9 cellular contexts compared by ENCODE assay signal in genomic region chr6:149544646-149545257, GRCh38. TPM values are rescaled to one million over a fixed set of nuclear protein-coding genes. Genes with fewer than 3 reads are reported as not detected.
DNase-seq lines count a peak whose midpoint lies in the region; ATAC-seq and TF ChIP-seq lines count a peak whose summit lies in the region.
"Had no signal": no experiment of that assay in that cellular context is flagged by ENCODE, and none has a peak within 500 bp of the region (broad histone marks: within the 10 kb centered on the region; RNA-seq: fewer than 3 reads in every experiment).

No MANE protein-coding gene starts in this region.

- intact Hi-C loops in PC-3 (cut with micrococcal nuclease), result loop anchor here (5.0 to 10.0 kb wide), 2 partner anchors 103 to 380 kb away; partner anchors contain the start of genes KATNA1 and RAET1G
- intact Hi-C loops in esophagus muscularis mucosa (cut with DNase I), result loop anchor here (10.0 kb wide), 1 partner anchor 170 kb away; the partner anchor contains the start of gene LATS1

- no peak for TF ChIP-seq CTCF in GM06990 (IDR thresholded peaks at IDR 0.05; ENCODE audit: insufficient read depth, low read length, poor library complexity, severe bottlenecking)
- TF ChIP-seq CTCF in PC-3 (conservative IDR thresholded peaks at IDR 0.05; ENCODE audit: low read depth, low read length), result no peak
- no peak for TF ChIP-seq CTCF in esophagus muscularis mucosa (IDR thresholded peaks at IDR 0.05)

- no peak overlapping the region for H2BK120ac ChIP-seq in trophoblast cell (ENCODE audit: insufficient read depth, low read length, poor library complexity)

- H3K79me1 ChIP-seq in trophoblast cell (ENCODE audit: low read length), result peaks cover 12% of the 10 kb centered on the region

- H3K4me2 ChIP-seq in PC-3 (ENCODE audit: low read length) (peak overlapping the region; percentile 97), trophoblast cell (ENCODE audit: low read length) (peak overlapping the region; percentile 99)

- POLR2A ChIA-PET in PC-3 (lab: Charles Lee; ENCODE audit: unreplicated experiment), result interaction anchor here (0.7 kb wide), 1 partner anchor 17 kb away, joined by 3 read pairs; no protein-coding TSS in a partner anchor

- H3K27ac ChIP-seq in PC-3 (ENCODE audit: low read length) (no peak overlapping the region), esophagus muscularis mucosa (replicated peaks in 1 of 4) (peak overlapping the region; percentile 95 to 98 (median 97)), trophoblast cell (ENCODE audit: low read depth, low read length) (no peak overlapping the region)

- H3K4me1 ChIP-seq in PC-3 (ENCODE audit: insufficient read depth, low read length), result peaks cover 12% of the 10 kb centered on the region
- H3K4me1 ChIP-seq in esophagus muscularis mucosa, result peaks cover 32 to 38% (median 35%) of the 10 kb centered on the region in 4 donors
- peaks cover 2 to 4% of the 10 kb centered on the region in 2 experiments for H3K4me1 ChIP-seq in trophoblast cell (ENCODE audit: control insufficient read depth in 1 of 2, insufficient read depth in 2 of 2, low read length in 2 of 2)

- H4K8ac ChIP-seq in trophoblast cell (ENCODE audit: low read depth, low read length), result no peak overlapping the region

- H3K36me3 ChIP-seq in GM06990 (ENCODE audit: control insufficient read depth, insufficient read depth, low read length) (peaks cover 2% of the 10 kb centered on the region), PC-3 (ENCODE audit: low read depth, low read length) (peaks cover 2% of the 10 kb centered on the region; the same call in 1 of the 2 replicates), esophagus muscularis mucosa (peaks cover 9 to 12% (median 11%) of the 10 kb centered on the region in 4 donors), trophoblast cell (ENCODE audit: control insufficient read depth in 1 of 2, insufficient read depth in 2 of 2, low read length in 2 of 2) (peaks cover 5 to 6% of the 10 kb centered on the region in 2 experiments)

- no peak overlapping the region for H3K23ac ChIP-seq in trophoblast cell (ENCODE audit: low read length)

- no peak for TF ChIP-seq POLR2A in esophagus muscularis mucosa (IDR thresholded peaks at IDR 0.05; ENCODE audit: low read depth)

- H2BK5ac ChIP-seq in trophoblast cell (ENCODE audit: low read depth, low read length, poor library complexity), result no peak overlapping the region

- 25% methylated on average over 12 of the region's 12 CpGs for WGBS in esophagus muscularis mucosa
- WGBS in trophoblast cell (ENCODE audit: extremely low coverage, insufficient coverage, insufficient read length), result 100% methylated on average over 2 of the region's 12 CpGs

- ATAC-seq in PC-3 (peak; percentile 3; the same call in 1 of the 2 replicates), GM21576 (IDR thresholded peaks at IDR 0.05; ENCODE audit: unreplicated experiment) (no peak), GM19023 (IDR thresholded peaks at IDR 0.05; ENCODE audit: unreplicated experiment) (no peak)

- TF ChIP-seq EP300 in esophagus muscularis mucosa (IDR thresholded peaks at IDR 0.05), result no peak

- no peaks in the 10 kb centered on the region for H3F3A ChIP-seq in PC-3 (ENCODE audit: low read length, unreplicated experiment)

- no peak overlapping the region for H3K18ac ChIP-seq in trophoblast cell (ENCODE audit: low read length)

- no peaks in the 10 kb centered on the region for H4K20me1 ChIP-seq in PC-3 (ENCODE audit: low read length)

- no peaks in the 10 kb centered on the region for H3K27me3 ChIP-seq in GM06990 (replicated peaks; ENCODE audit: control insufficient read depth, insufficient read depth, low read length)
- H3K27me3 ChIP-seq in PC-3 (ENCODE audit: low read length), result no peaks in the 10 kb centered on the region
- H3K27me3 ChIP-seq in esophagus muscularis mucosa, result no peaks in the 10 kb centered on the region
- H3K27me3 ChIP-seq in trophoblast cell (ENCODE audit: insufficient read depth, low read length), result no peaks in the 10 kb centered on the region

- peak overlapping the region; percentile 98 for H3K4me3 ChIP-seq in GM06990 (replicated peaks; ENCODE audit: low read depth, low read length)
- peak overlapping the region; percentile 95 for H3K4me3 ChIP-seq in PC-3 (ENCODE audit: low read length)
- peak overlapping the region; percentile 91 to 99 (median 96) for H3K4me3 ChIP-seq in esophagus muscularis mucosa
- peak overlapping the region; percentile 54 for H3K4me3 ChIP-seq in trophoblast cell (ENCODE audit: low read depth, low read length)

- DNase-seq in GM06990 (ENCODE audit: extremely low read depth, insufficient read length) (no peak), PC-3 (no peak), esophagus muscularis mucosa (ENCODE audit: extremely low spot score) (no peak), trophoblast cell (peak; percentile 12 to 46), COR-L47 (lab: John Stamatoyannopoulos, UW) (no peak), SKM-1 (lab: John Stamatoyannopoulos, UW; ENCODE audit: unreplicated experiment) (no peak)

- peak overlapping the region; percentile 77 for H3K4ac ChIP-seq in trophoblast cell (ENCODE audit: low read depth, low read length)

- H3K9ac ChIP-seq in PC-3 (ENCODE audit: low read length), result peak overlapping the region; percentile 93
- no peak overlapping the region for H3K9ac ChIP-seq in trophoblast cell (ENCODE audit: low read length)

- H3K79me2 ChIP-seq in PC-3 (ENCODE audit: low read length) (peaks cover 46% of the 10 kb centered on the region), trophoblast cell (ENCODE audit: control insufficient read depth, insufficient read depth, low read length, poor library complexity) (peaks cover 8% of the 10 kb centered on the region)

- no peaks in the 10 kb centered on the region for H3K9me2 ChIP-seq in PC-3 (replicated peaks; ENCODE audit: low read length)

- no TSS peak for BruUV-seq in PC-3 (replicated peaks; lab: Mats Ljungman, UMichigan)

- H4K12ac ChIP-seq in trophoblast cell (ENCODE audit: low read depth, low read length), result no peak overlapping the region

- CTCF ChIA-PET in PC-3 (lab: Charles Lee), result no interaction called here

- H2AFZ ChIP-seq in PC-3 (ENCODE audit: low read length) (peak overlapping the region; percentile 92; the same call in 1 of the 2 replicates), trophoblast cell (ENCODE audit: insufficient read depth, low read length, poor library complexity) (no peak overlapping the region)

- H3K14ac ChIP-seq in trophoblast cell (ENCODE audit: low read length), result no peak overlapping the region

- H2BK12ac ChIP-seq in trophoblast cell (ENCODE audit: low read length), result no peak overlapping the region

- no peak overlapping the region for H4K91ac ChIP-seq in trophoblast cell (ENCODE audit: low read depth, low read length)

- no peaks in the 10 kb centered on the region for H3K9me3 ChIP-seq in PC-3 (ENCODE audit: low read length)
- no peaks in the 10 kb centered on the region for H3K9me3 ChIP-seq in esophagus muscularis mucosa
- no peaks in the 10 kb centered on the region for H3K9me3 ChIP-seq in trophoblast cell (ENCODE audit: insufficient read depth, low read depth, low read length)

- no peak overlapping the region for H2AK5ac ChIP-seq in trophoblast cell (ENCODE audit: low read length)

RNA-seq across cellular contexts. Expression of gene PPIL4, which starts 1.1 kb away (rescaled TPM):
- total RNA-seq in PC-3 (2014; rRNA removed) (11.1 and 12.8 TPM in 2 replicates), esophagus muscularis mucosa (10 to 100 TPM; 22.1 to 30.2 (median 26.1) TPM)
- 35.8 and 37.2 TPM in 2 replicates for polyA plus RNA-seq in trophoblast cell (2013)

RNA-seq across cellular contexts. Expression of gene GINM1, which starts 21.4 kb away (rescaled TPM):
- total RNA-seq in PC-3 (2014; rRNA removed) (15.0 and 19.2 TPM in 2 replicates), esophagus muscularis mucosa (10 to 100 TPM; 53.7 to 71.8 (median 57.0) TPM)
- 25.6 and 25.7 TPM in 2 replicates for polyA plus RNA-seq in trophoblast cell (2013)

RNA-seq across cellular contexts. Expression of gene ZC3H12D, which starts 59.9 kb away (rescaled TPM):
- total RNA-seq in PC-3 (2014; rRNA removed) (not detected in 2 replicates), esophagus muscularis mucosa (1 to 10 TPM in 1 of 4 donors, under 1 TPM in 3; 0.63 to 5.8 (median 0.87) TPM)
- 0.04 and 0.06 TPM in 2 replicates for polyA plus RNA-seq in trophoblast cell (2013)
- total RNA-seq: lung microvascular endothelial cell had no signal

Comparison
In these comparisons a context has a peak if more than half of its experiments do, and no peak if none do; other contexts are left out.
1. DNase-seq: peak in trophoblast cell (2 of 2); none in GM06990 (single experiment), PC-3 (single experiment), esophagus muscularis mucosa (single experiment), COR-L47 (single experiment) and SKM-1 (single experiment).
2. H3K27ac ChIP-seq: peak in esophagus muscularis mucosa (4 of 4); none in PC-3 (single experiment) and trophoblast cell (single experiment).
3. Peak in every context shown above with its lines, with median percentiles within 50 percentile points of each other: H3K4me3 ChIP-seq.